Comparison of ENCODE assay signal across 23 cellular contexts in genomic region chr1:29959356-29959755, GRCh38.
DNase-seq lines count a peak whose midpoint lies in the region; ATAC-seq and TF ChIP-seq lines count a peak whose summit lies in the region.
"Had no signal": no experiment of that assay in that cellular context is flagged by ENCODE, and none has a peak within 500 bp of the region (broad histone marks: within the 10 kb centered on the region; RNA-seq: fewer than 3 reads in every experiment).

No MANE protein-coding gene starts in this region.

- DNase-seq in RPMI8226 (peak; percentile 26), coronary artery (ENCODE audit: low spot score) (peak; percentile 53), endodermal cell (peak; percentile 27), osteocyte (ENCODE audit: extremely low spot score, unreplicated experiment) (peak; percentile 77), activated gamma-delta T cell (lab: John Stamatoyannopoulos, UW) (no peak)
- DNase-seq in effector CD8-positive, alpha-beta T cell (lab: John Stamatoyannopoulos, UW), result no peak
- DNase-seq: 8988T; ACHN; AML-193; BE2C; Calu3; CD4-positive, alpha-beta memory T cell; COR-L47; DMS53; DMS79 treated with DMSO at 0.1 percent for 48 hours; GF-D8; GM23248 had no signal

- TF ChIP-seq CTCF in coronary artery (IDR thresholded peaks at IDR 0.05), result no peak
- TF ChIP-seq CTCF in endodermal cell (conservative IDR thresholded peaks at IDR 0.05), result no peak
- TF ChIP-seq CTCF in osteocyte (IDR thresholded peaks at IDR 0.05), result no peak

- no peaks in the 10 kb centered on the region for H3K36me3 ChIP-seq in endodermal cell (ENCODE audit: control insufficient read depth, insufficient read depth, low read length)
- H3K36me3 ChIP-seq: BE2C; BLaER1 treated with 17β-estradiol and CSF1 and Interleukin-3, amounts not matched to agents 10 nM and 100 nM had no signal

- H3K4me3 ChIP-seq in coronary artery (no peak overlapping the region), endodermal cell (ENCODE audit: low read length) (no peak overlapping the region)
- H3K4me3 ChIP-seq: A549; BLaER1 treated with 17β-estradiol and CSF1 and Interleukin-3, amounts not matched to agents 10 nM and 100 nM; GM23248 had no signal

- peaks cover 5% of the 10 kb centered on the region for H3K4me1 ChIP-seq in endodermal cell (ENCODE audit: control insufficient read depth, insufficient read depth, low read length)
- H3K4me1 ChIP-seq: A549; BE2C; BLaER1 treated with 17β-estradiol and CSF1 and Interleukin-3, amounts not matched to agents 10 nM and 100 nM had no signal

- H3K27me3 ChIP-seq in endodermal cell (ENCODE audit: control insufficient read depth, insufficient read depth, low read length, poor library complexity, severe bottlenecking), result no peaks in the 10 kb centered on the region
- H3K27me3 ChIP-seq: BE2C; BLaER1 treated with 17β-estradiol and CSF1 and Interleukin-3, amounts not matched to agents 10 nM and 100 nM had no signal

- no peaks in the 10 kb centered on the region for H3K36me3 Mint-ChIP-seq in endodermal cell (ENCODE audit: low read depth)
- no peaks in the 10 kb centered on the region for H3K36me3 Mint-ChIP-seq in osteocyte (ENCODE audit: unreplicated experiment)
- H3K36me3 Mint-ChIP-seq: CD4-positive, alpha-beta memory T cell had no signal

- ATAC-seq in GM18505 (IDR thresholded peaks at IDR 0.05; ENCODE audit: unreplicated experiment) (no peak), GM19351 (IDR thresholded peaks at IDR 0.05; ENCODE audit: unreplicated experiment) (no peak)
- ATAC-seq: A549, HCT116 had no signal

- no peak overlapping the region for H3K27ac ChIP-seq in coronary artery
- no peak overlapping the region for H3K27ac ChIP-seq in endodermal cell (ENCODE audit: low read depth, low read length)
- H3K27ac ChIP-seq: A549; BLaER1 treated with 17β-estradiol and CSF1 and Interleukin-3, amounts not matched to agents 10 nM and 100 nM; GM23248 had no signal

- H3K9me3 ChIP-seq in endodermal cell (ENCODE audit: control insufficient read depth, low read length), result no peaks in the 10 kb centered on the region
- H3K9me3 ChIP-seq: A549; BE2C; BLaER1 treated with 17β-estradiol and CSF1 and Interleukin-3, amounts not matched to agents 10 nM and 100 nM had no signal

- H3K4me1 Mint-ChIP-seq in endodermal cell, result peaks cover 4% of the 10 kb centered on the region
- no peaks in the 10 kb centered on the region for H3K4me1 Mint-ChIP-seq in osteocyte (ENCODE audit: unreplicated experiment)
- H3K4me1 Mint-ChIP-seq: CD4-positive, alpha-beta memory T cell had no signal

- H3K9me3 Mint-ChIP-seq in endodermal cell (no peaks in the 10 kb centered on the region), osteocyte (ENCODE audit: unreplicated experiment) (no peaks in the 10 kb centered on the region)
- H3K9me3 Mint-ChIP-seq: H9 had no signal

- H3K9ac ChIP-seq in endodermal cell (ENCODE audit: extremely low read depth, low read length, poor library complexity, severe bottlenecking), result no peak overlapping the region
- H3K9ac ChIP-seq: BLaER1 treated with 17β-estradiol and CSF1 and Interleukin-3, amounts not matched to agents 10 nM and 100 nM; GM23248 had no signal

- H3K27me3 Mint-ChIP-seq in endodermal cell (ENCODE audit: insufficient read depth), result peaks cover 2% of the 10 kb centered on the region
- H3K27me3 Mint-ChIP-seq in osteocyte (ENCODE audit: unreplicated experiment), result no peaks in the 10 kb centered on the region

- H3K4me3 Mint-ChIP-seq in endodermal cell (no peak overlapping the region), osteocyte (ENCODE audit: unreplicated experiment) (no peak overlapping the region)
- H3K4me3 Mint-ChIP-seq: CD4-positive, alpha-beta memory T cell; H9 had no signal

- TF ChIP-seq POLR2A in GM18505 (IDR thresholded peaks at IDR 0.05; ENCODE audit: borderline replicate concordance, extremely low read depth, insufficient read depth, insufficient read length), result no peak

- 90 to 100% methylated on average over 1 to 4 of the region's 4 CpGs for WGBS in endodermal cell (ENCODE audit: insufficient coverage in 1 of 2, insufficient read length in 1 of 2), 2 experiments

- H3K27ac Mint-ChIP-seq in endodermal cell, result no peak overlapping the region
- H3K27ac Mint-ChIP-seq in osteocyte (ENCODE audit: unreplicated experiment), result no peak overlapping the region
- H3K27ac Mint-ChIP-seq: CD4-positive, alpha-beta memory T cell; H9 had no signal

Comparison
In these comparisons a context has a peak if more than half of its experiments do, and no peak if none do; other contexts are left out.
1. DNase-seq: peak in RPMI8226 (single experiment), coronary artery (single experiment), endodermal cell (single experiment) and osteocyte (single experiment); none in effector CD8-positive, alpha-beta T cell (single experiment) and activated gamma-delta T cell (single experiment).